ENCODE assay signal across 15 cellular contexts in the genomic region with DNA sequence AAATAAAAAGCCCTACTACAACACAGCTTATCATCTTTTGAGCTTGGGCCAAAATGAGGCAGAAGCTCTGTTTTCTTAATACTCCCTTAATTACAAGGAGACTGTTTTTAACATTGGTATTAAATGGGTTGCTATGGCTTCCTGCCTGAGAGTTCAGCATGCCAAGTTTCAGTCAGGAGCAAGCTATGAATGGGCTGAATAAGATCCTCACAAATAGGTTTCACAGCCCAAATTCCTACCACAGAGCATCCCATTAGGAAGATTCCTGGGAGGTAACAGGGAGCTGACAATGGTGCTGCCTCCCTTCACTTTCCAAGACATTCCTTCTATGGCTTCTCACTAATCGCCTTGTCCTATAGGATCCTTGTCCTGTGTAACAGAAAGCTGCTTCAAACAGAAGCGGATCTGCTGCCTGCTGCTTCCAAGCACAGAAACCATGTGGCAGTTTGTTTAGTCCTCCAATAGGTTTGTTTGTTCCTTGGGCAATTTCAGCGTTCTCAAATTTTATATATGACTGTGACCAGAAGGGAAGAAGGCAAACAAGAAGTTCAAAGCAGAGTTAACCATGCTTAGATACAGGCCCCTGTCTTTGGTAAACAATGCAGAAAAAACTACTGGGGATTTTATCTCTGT.
A peak's percentile ranks its signal among the peaks of the same experiment; 100 is the strongest.
DNase-seq lines count a peak whose midpoint lies in the region; TF ChIP-seq lines count a peak whose summit lies in the region.
"Had no signal": no experiment of that assay in that cellular context is flagged by ENCODE, and none has a peak within 500 bp of the region (broad histone marks: within the 10 kb centered on the region; RNA-seq: fewer than 3 reads in every experiment).

No MANE protein-coding gene starts in this region.

- TF ChIP-seq EP300 in ovary (IDR thresholded peaks at IDR 0.05): no peak

- DNase-seq in GM23248 (peak; percentile 18), hepatic stellate cell (ENCODE audit: low spot score) (peak; percentile 12), neuronal stem cell (ENCODE audit: low spot score) (peak; percentile 74), RWPE1 (ENCODE audit: low spot score) (no peak), ovary (no peak), tibial artery (no peak), putamen (ENCODE audit: low spot score) (no peak)
- DNase-seq: activated B cell treated with CpG ODN at 0.5 μM for 24 hours; activated naive CD4-positive, alpha-beta T cell treated with anti-CD3 and anti-CD28 coated beads, Interleukin-2, amount 10 ng/mL, durations not matched to agents 7 days and 5 days; CD4-positive, CD25-positive, alpha-beta regulatory T cell; effector memory CD4-positive, alpha-beta T cell; OCI-M1; psoas muscle had no signal

- H3K4me2 ChIP-seq in GM23248 (ENCODE audit: unreplicated experiment) (no peak overlapping the region), neuronal stem cell (ENCODE audit: insufficient read depth, low read length, poor library complexity, severe bottlenecking) (no peak overlapping the region)

- H3K36me3 ChIP-seq in GM23248 (ENCODE audit: low read depth): no peaks in the 10 kb centered on the region
- peaks cover 0 to 75% of the 10 kb centered on the region in 2 donors for H3K36me3 ChIP-seq in neuronal stem cell (replicated peaks in 1 of 2; ENCODE audit: control insufficient read depth in 2 of 2, insufficient read depth in 2 of 2, low read length in 2 of 2)
- H3K36me3 ChIP-seq in ovary: no peaks in the 10 kb centered on the region
- H3K36me3 ChIP-seq in tibial artery: no peaks in the 10 kb centered on the region
- H3K36me3 ChIP-seq: gastroesophageal sphincter had no signal

- no peak overlapping the region for H2BK5ac ChIP-seq in neuronal stem cell (ENCODE audit: low read length)

- H3K27me3 ChIP-seq in GM23248 (replicated peaks; ENCODE audit: insufficient read depth): no peaks in the 10 kb centered on the region
- no peaks in the 10 kb centered on the region for H3K27me3 ChIP-seq in neuronal stem cell (ENCODE audit: control insufficient read depth in 3 of 3, insufficient read depth in 3 of 3, low read depth in 1 of 3, low read length in 3 of 3)
- H3K27me3 ChIP-seq in ovary: no peaks in the 10 kb centered on the region
- H3K27me3 ChIP-seq in tibial artery: no peaks in the 10 kb centered on the region
- H3K27me3 ChIP-seq: gastroesophageal sphincter had no signal

- no peaks in the 10 kb centered on the region for H3F3A ChIP-seq in GM23248 (ENCODE audit: insufficient read depth)

- H3K18ac ChIP-seq in neuronal stem cell (ENCODE audit: low read length): no peak overlapping the region

- H3K79me1 ChIP-seq in neuronal stem cell (ENCODE audit: low read depth, low read length): no peaks in the 10 kb centered on the region

- no peak overlapping the region for H2BK12ac ChIP-seq in neuronal stem cell (ENCODE audit: low read length)

- WGBS in GM23248 (ENCODE audit: low coverage in 1 of 2, low lambda C conversion rate in 2 of 2, missing lambda C conversion rate in 2 of 2), 2 experiments: 59 to 61% methylated on average over 3 of the region's 3 CpGs
- no CpG with 5 or more reads among the region's 3 CpGs for WGBS in neuronal stem cell (ENCODE audit: extremely low coverage in 2 of 2, insufficient read length in 2 of 2, insufficient replicate concordance in 1 of 2), 2 donors
- 46 to 53% (median 50%) methylated on average over 3 of the region's 3 CpGs for WGBS in ovary, 3 donors

- TF ChIP-seq CTCF in VCaP (conservative IDR thresholded peaks at IDR 0.05) (no peak), RWPE1 (conservative IDR thresholded peaks at IDR 0.05; ENCODE audit: low read depth) (no peak), ovary (IDR thresholded peaks at IDR 0.05) (no peak), tibial artery (IDR thresholded peaks at IDR 0.05) (no peak)

- no peak overlapping the region for H4K8ac ChIP-seq in neuronal stem cell (ENCODE audit: low read depth, low read length)

- POLR2A ChIA-PET in RWPE1 (lab: Yijun Ruan, JAX; ENCODE audit: low non-redundant PET): no interaction called here

- H3K14ac ChIP-seq in neuronal stem cell (ENCODE audit: low read length): no peak overlapping the region

- H3K9me2 ChIP-seq in GM23248 (ENCODE audit: insufficient read depth): no peaks in the 10 kb centered on the region

- H3K79me2 ChIP-seq in GM23248 (ENCODE audit: insufficient read depth): no peaks in the 10 kb centered on the region

- H3K27ac ChIP-seq in GM23248: no peak overlapping the region
- peak overlapping the region; percentile 90 for H3K27ac ChIP-seq in VCaP
- H3K27ac ChIP-seq in neuronal stem cell (replicated peaks; ENCODE audit: low read length): peak overlapping the region; percentile 90
- H3K27ac ChIP-seq in RWPE1: no peak overlapping the region
- no peak overlapping the region for H3K27ac ChIP-seq in ovary
- no peak overlapping the region for H3K27ac ChIP-seq in tibial artery
- H3K27ac ChIP-seq: gastroesophageal sphincter, psoas muscle had no signal

- CTCF ChIA-PET in RWPE1 (lab: Yijun Ruan, JAX): no interaction called here

- H3K4me3 ChIP-seq in GM23248: no peak overlapping the region
- no peak overlapping the region for H3K4me3 ChIP-seq in neuronal stem cell (ENCODE audit: low read length in 2 of 2)
- no peak overlapping the region for H3K4me3 ChIP-seq in ovary
- no peak overlapping the region for H3K4me3 ChIP-seq in tibial artery
- H3K4me3 ChIP-seq: gastroesophageal sphincter, psoas muscle had no signal

- no peaks in the 10 kb centered on the region for H4K20me1 ChIP-seq in GM23248 (ENCODE audit: insufficient read depth)

- H3K4me1 ChIP-seq in GM23248 (ENCODE audit: insufficient read depth): no peaks in the 10 kb centered on the region
- H3K4me1 ChIP-seq in neuronal stem cell (ENCODE audit: control insufficient read depth in 2 of 2, insufficient read depth in 1 of 2, low read depth in 1 of 2, low read length in 2 of 2): peaks cover 14 to 23% of the 10 kb centered on the region in 2 donors
- no peaks in the 10 kb centered on the region for H3K4me1 ChIP-seq in ovary (ENCODE audit: insufficient read depth)
- H3K4me1 ChIP-seq in tibial artery: no peaks in the 10 kb centered on the region
- H3K4me1 ChIP-seq: psoas muscle had no signal

- H3K23ac ChIP-seq in neuronal stem cell (ENCODE audit: low read depth, low read length, poor library complexity): no peak overlapping the region

- in situ Hi-C loops in GM23248 (cut with MboI): no loop called here

- no peak overlapping the region for H3K4ac ChIP-seq in neuronal stem cell (ENCODE audit: low read length)

- H3K9ac ChIP-seq in GM23248 (no peak overlapping the region), neuronal stem cell (ENCODE audit: low read depth, low read length, poor library complexity) (no peak overlapping the region)

- no peak overlapping the region for H2AFZ ChIP-seq in GM23248
- no peak overlapping the region for H2AFZ ChIP-seq in neuronal stem cell (ENCODE audit: low read length)

- H2AK5ac ChIP-seq in neuronal stem cell (ENCODE audit: low read depth, low read length): no peak overlapping the region

- no peak overlapping the region for H2BK120ac ChIP-seq in neuronal stem cell (ENCODE audit: low read depth, low read length)

- intact Hi-C loops in ovary (cut with DNase I): no loop called here
- intact Hi-C loops in tibial artery (cut with DNase I; ENCODE audit: low total_unique reads): no loop called here

- no peak overlapping the region for H2BK15ac ChIP-seq in neuronal stem cell (ENCODE audit: low read length)

- no peak for TF ChIP-seq POLR2A in ovary (IDR thresholded peaks at IDR 0.05)

- H3K9me3 ChIP-seq in GM23248 (ENCODE audit: low read depth): no peaks in the 10 kb centered on the region
- peaks cover 0 to 14% of the 10 kb centered on the region in 2 donors for H3K9me3 ChIP-seq in neuronal stem cell (replicated peaks in 1 of 2; ENCODE audit: control insufficient read depth in 2 of 2, insufficient read depth in 1 of 2, low read depth in 1 of 2, low read length in 2 of 2)
- H3K9me3 ChIP-seq in ovary: no peaks in the 10 kb centered on the region
- no peaks in the 10 kb centered on the region for H3K9me3 ChIP-seq in tibial artery
- H3K9me3 ChIP-seq: gastroesophageal sphincter, psoas muscle had no signal

- no peak overlapping the region for H4K91ac ChIP-seq in neuronal stem cell (ENCODE audit: low read depth, low read length, poor library complexity)

Comparison
In these comparisons a context has a peak if more than half of its experiments do, and no peak if none do; other contexts are left out.
1. DNase-seq: peak in GM23248 (single experiment), hepatic stellate cell (single experiment) and neuronal stem cell (single experiment); none in RWPE1 (single experiment), ovary (0 of 5), tibial artery (0 of 2) and putamen (single experiment).
2. H3K27ac ChIP-seq: peak in VCaP (single experiment) and neuronal stem cell (single experiment); none in GM23248 (single experiment), RWPE1 (single experiment), ovary (0 of 2) and tibial artery (0 of 2).